11 cellular contexts compared by ENCODE assay signal in genomic region chr5:127011151-127011550, GRCh38. TPM values are rescaled to one million over a fixed set of nuclear protein-coding genes. Genes with fewer than 3 reads are reported as not detected.
A peak's percentile ranks its signal among the peaks of the same experiment; 100 is the strongest.
DNase-seq lines count a peak whose midpoint lies in the region; ATAC-seq and TF ChIP-seq lines count a peak whose summit lies in the region.
"Had no signal": no experiment of that assay in that cellular context is flagged by ENCODE, and none has a peak within 500 bp of the region (broad histone marks: within the 10 kb centered on the region; RNA-seq: fewer than 3 reads in every experiment).

No MANE protein-coding gene starts in this region.

- peaks cover 6% of the 10 kb centered on the region for H3K36me3 Mint-ChIP-seq in activated naive CD8-positive, alpha-beta T cell treated with anti-CD3 and anti-CD28 coated beads for 36 hours
- no peaks in the 10 kb centered on the region for H3K36me3 Mint-ChIP-seq in activated naive CD8-positive, alpha-beta T cell treated with anti-CD3 and anti-CD28 coated beads, Interleukin-2, amount 50 U/mL, for 24 hours (ENCODE audit: low read depth)
- H3K36me3 Mint-ChIP-seq in stimulated activated naive B cell treated with anti-CD40 and anti-IgM and Interleukin-4, amounts not matched to agents 10 μg/mL and 1 μg/mL and 100 μg/mL, for 72 hours: peaks cover 8 to 16% of the 10 kb centered on the region in 2 donors
- H3K36me3 Mint-ChIP-seq in activated CD4-positive, alpha-beta memory T cell treated with anti-CD3 and anti-CD28 coated beads, Interleukin-2, amount 10 ng/mL, durations not matched to agents 7 days and 5 days (ENCODE audit: low read depth): no peaks in the 10 kb centered on the region
- H3K36me3 Mint-ChIP-seq: naive thymus-derived CD8-positive, alpha-beta T cell had no signal

- H3K27me3 Mint-ChIP-seq in activated naive CD8-positive, alpha-beta T cell treated with anti-CD3 and anti-CD28 coated beads for 36 hours: no peaks in the 10 kb centered on the region
- H3K27me3 Mint-ChIP-seq in activated naive CD8-positive, alpha-beta T cell treated with anti-CD3 and anti-CD28 coated beads, Interleukin-2, amount 50 U/mL, for 24 hours: no peaks in the 10 kb centered on the region
- no peaks in the 10 kb centered on the region for H3K27me3 Mint-ChIP-seq in stimulated activated naive B cell treated with anti-CD40 and anti-IgM and Interleukin-4, amounts not matched to agents 10 μg/mL and 1 μg/mL and 100 μg/mL, for 72 hours
- peaks cover 3% of the 10 kb centered on the region for H3K27me3 Mint-ChIP-seq in activated CD4-positive, alpha-beta memory T cell treated with anti-CD3 and anti-CD28 coated beads, Interleukin-2, amount 10 ng/mL, durations not matched to agents 7 days and 5 days
- H3K27me3 Mint-ChIP-seq: naive thymus-derived CD8-positive, alpha-beta T cell had no signal

- no peaks in the 10 kb centered on the region for H4K20me1 ChIP-seq in SK-N-SH (ENCODE audit: insufficient read depth)

- TF ChIP-seq EP300 in SK-N-SH (IDR thresholded peaks at IDR 0.05; ENCODE audit: borderline replicate concordance in 1 of 2, low read depth in 1 of 2, low read length in 1 of 2): peak in 1 of 2 experiments; percentile 76; a peak in 2 of 4 replicates

- no peaks in the 10 kb centered on the region for H3K27me3 ChIP-seq in SK-N-SH (ENCODE audit: insufficient read depth)

- peaks cover 43% of the 10 kb centered on the region for H3K4me1 Mint-ChIP-seq in activated naive CD8-positive, alpha-beta T cell treated with anti-CD3 and anti-CD28 coated beads for 36 hours
- peaks cover 38% of the 10 kb centered on the region for H3K4me1 Mint-ChIP-seq in activated naive CD8-positive, alpha-beta T cell treated with anti-CD3 and anti-CD28 coated beads, Interleukin-2, amount 50 U/mL, for 24 hours
- H3K4me1 Mint-ChIP-seq in stimulated activated naive B cell treated with anti-CD40 and anti-IgM and Interleukin-4, amounts not matched to agents 10 μg/mL and 1 μg/mL and 100 μg/mL, for 72 hours: peaks cover 39 to 64% of the 10 kb centered on the region in 2 donors
- H3K4me1 Mint-ChIP-seq in activated CD4-positive, alpha-beta memory T cell treated with anti-CD3 and anti-CD28 coated beads, Interleukin-2, amount 10 ng/mL, durations not matched to agents 7 days and 5 days: no peaks in the 10 kb centered on the region

- TF ChIP-seq CTCF in SK-N-SH (IDR thresholded peaks at IDR 0.05): no peak

- H3K9me3 Mint-ChIP-seq in activated naive CD8-positive, alpha-beta T cell treated with anti-CD3 and anti-CD28 coated beads for 36 hours: peaks cover 4% of the 10 kb centered on the region
- H3K9me3 Mint-ChIP-seq in activated naive CD8-positive, alpha-beta T cell treated with anti-CD3 and anti-CD28 coated beads, Interleukin-2, amount 50 U/mL, for 24 hours: peaks cover 6% of the 10 kb centered on the region
- no peaks in the 10 kb centered on the region for H3K9me3 Mint-ChIP-seq in stimulated activated naive B cell treated with anti-CD40 and anti-IgM and Interleukin-4, amounts not matched to agents 10 μg/mL and 1 μg/mL and 100 μg/mL, for 72 hours
- no peaks in the 10 kb centered on the region for H3K9me3 Mint-ChIP-seq in activated CD4-positive, alpha-beta memory T cell treated with anti-CD3 and anti-CD28 coated beads, Interleukin-2, amount 10 ng/mL, durations not matched to agents 7 days and 5 days
- H3K9me3 Mint-ChIP-seq: activated T-helper 2 cell treated with anti-CD3 and anti-CD28 coated beads, Interferon-gamma antibody, Interleukin-2, Interleukin-4, amounts not matched to agents 10 μg/mL and 5 μg/mL and 100 μg/mL, durations not matched to agents 14 hours and 24 hours and 36 hours had no signal

- peaks cover 2 to 33% of the 10 kb centered on the region in 2 experiments; a peak in 3 of 4 replicates for H3K4me1 ChIP-seq in SK-N-SH (ENCODE audit: control insufficient read depth in 1 of 2, insufficient read depth in 2 of 2, low read depth in 1 of 2, low read length in 1 of 2)

- CTCF ChIA-PET in SK-N-SH (lab: Yijun Ruan, JAX): no interaction called here
- CTCF ChIA-PET in activated CD4-positive, alpha-beta memory T cell treated with anti-CD3 and anti-CD28 coated beads, Interleukin-2, amount 10 ng/mL, durations not matched to agents 7 days and 5 days (lab: Charles Lee): no interaction called here

- H3K27ac ChIP-seq in SK-N-SH (ENCODE audit: low read depth in 2 of 2, low read length in 1 of 2): peak overlapping the region in 1 of 2 experiments; percentile 63; a peak in 2 of 4 replicates

- ATAC-seq in activated naive CD8-positive, alpha-beta T cell treated with anti-CD3 and anti-CD28 coated beads, Interleukin-2, amount 50 U/mL, for 24 hours: no peak
- no peak for ATAC-seq in stimulated activated naive B cell treated with anti-CD40 and anti-IgM and Interleukin-4, amounts not matched to agents 10 μg/mL and 1 μg/mL and 100 μg/mL, for 72 hours (replicated peaks)
- ATAC-seq in HG03565 (IDR thresholded peaks at IDR 0.05; ENCODE audit: unreplicated experiment): no peak

- no peaks in the 10 kb centered on the region for H3K9me3 ChIP-seq in SK-N-SH

- DNase-seq in activated naive CD8-positive, alpha-beta T cell treated with anti-CD3 and anti-CD28 coated beads for 36 hours: no peak
- no peak for DNase-seq in activated naive CD8-positive, alpha-beta T cell treated with anti-CD3 and anti-CD28 coated beads, Interleukin-2, amount 50 U/mL, for 24 hours
- no peak for DNase-seq in SK-N-SH
- DNase-seq in fibroblast of peridontal ligament (ENCODE audit: extremely low read depth): peak; percentile 87
- DNase-seq in stimulated activated naive B cell treated with anti-CD40 and anti-IgM and Interleukin-4, amounts not matched to agents 10 μg/mL and 1 μg/mL and 100 μg/mL, for 72 hours: no peak
- DNase-seq in activated CD4-positive, alpha-beta memory T cell treated with anti-CD3 and anti-CD28 coated beads, Interleukin-2, amount 10 ng/mL, durations not matched to agents 7 days and 5 days: no peak
- DNase-seq in effector CD8-positive, alpha-beta T cell (lab: John Stamatoyannopoulos, UW): no peak
- DNase-seq: GOT3; naive thymus-derived CD8-positive, alpha-beta T cell had no signal

- H3F3A ChIP-seq in SK-N-SH (replicated peaks; ENCODE audit: insufficient read depth): peaks cover 41% of the 10 kb centered on the region

- no peak overlapping the region for H3K4me3 ChIP-seq in SK-N-SH (ENCODE audit: low read depth in 2 of 2, low read length in 1 of 2)

- H2AFZ ChIP-seq in SK-N-SH (ENCODE audit: low read depth): no peak overlapping the region

- H3K79me2 ChIP-seq in SK-N-SH (ENCODE audit: insufficient read depth): peaks cover 66% of the 10 kb centered on the region

- H3K4me3 Mint-ChIP-seq in activated naive CD8-positive, alpha-beta T cell treated with anti-CD3 and anti-CD28 coated beads for 36 hours: no peak overlapping the region
- H3K4me3 Mint-ChIP-seq in activated naive CD8-positive, alpha-beta T cell treated with anti-CD3 and anti-CD28 coated beads, Interleukin-2, amount 50 U/mL, for 24 hours: no peak overlapping the region
- no peak overlapping the region for H3K4me3 Mint-ChIP-seq in stimulated activated naive B cell treated with anti-CD40 and anti-IgM and Interleukin-4, amounts not matched to agents 10 μg/mL and 1 μg/mL and 100 μg/mL, for 72 hours
- H3K4me3 Mint-ChIP-seq in activated CD4-positive, alpha-beta memory T cell treated with anti-CD3 and anti-CD28 coated beads, Interleukin-2, amount 10 ng/mL, durations not matched to agents 7 days and 5 days: no peak overlapping the region
- H3K4me3 Mint-ChIP-seq: naive thymus-derived CD8-positive, alpha-beta T cell had no signal

- WGBS in SK-N-SH (ENCODE audit: low lambda C conversion rate): 29% methylated on average over 4 of the region's 4 CpGs

- POLR2A ChIA-PET in SK-N-SH (lab: Yijun Ruan, JAX): no interaction called here
- POLR2A ChIA-PET in activated CD4-positive, alpha-beta memory T cell treated with anti-CD3 and anti-CD28 coated beads, Interleukin-2, amount 10 ng/mL, durations not matched to agents 7 days and 5 days (lab: Charles Lee): no interaction called here

- H3K4me2 ChIP-seq in SK-N-SH: peak overlapping the region; percentile 53

- H3K9ac ChIP-seq in SK-N-SH: no peak overlapping the region; the same call in 1 of the 2 replicates

- no peaks in the 10 kb centered on the region for H3K36me3 ChIP-seq in SK-N-SH (replicated peaks in 1 of 2; ENCODE audit: control insufficient read depth in 1 of 2, insufficient read depth in 2 of 2, low read length in 1 of 2)

- H3K27ac Mint-ChIP-seq in activated naive CD8-positive, alpha-beta T cell treated with anti-CD3 and anti-CD28 coated beads for 36 hours: peak overlapping the region; percentile 85
- no peak overlapping the region for H3K27ac Mint-ChIP-seq in activated naive CD8-positive, alpha-beta T cell treated with anti-CD3 and anti-CD28 coated beads, Interleukin-2, amount 50 U/mL, for 24 hours
- H3K27ac Mint-ChIP-seq in stimulated activated naive B cell treated with anti-CD40 and anti-IgM and Interleukin-4, amounts not matched to agents 10 μg/mL and 1 μg/mL and 100 μg/mL, for 72 hours: peak overlapping the region; percentile 92
- H3K27ac Mint-ChIP-seq in activated CD4-positive, alpha-beta memory T cell treated with anti-CD3 and anti-CD28 coated beads, Interleukin-2, amount 10 ng/mL, durations not matched to agents 7 days and 5 days: no peak overlapping the region
- H3K27ac Mint-ChIP-seq: activated T-helper 2 cell treated with anti-CD3 and anti-CD28 coated beads, Interferon-gamma antibody, Interleukin-2, Interleukin-4, amounts not matched to agents 10 μg/mL and 5 μg/mL and 100 μg/mL, durations not matched to agents 14 hours and 24 hours and 36 hours; naive thymus-derived CD8-positive, alpha-beta T cell had no signal

- H3K9me2 ChIP-seq in SK-N-SH: no peaks in the 10 kb centered on the region

- no peak for TF ChIP-seq RAD21 in SK-N-SH (IDR thresholded peaks at IDR 0.05; ENCODE audit: low read length)

TF ChIP-seq in SK-N-SH, 30 proteins besides CTCF, POLR2A, EP300 and RAD21 (continues in another document):
- TF ChIP-seq EZH2phosphoT487 (IDR thresholded peaks at IDR 0.05; ENCODE audit: borderline replicate concordance, low read depth) (no peak), JUND (IDR thresholded peaks at IDR 0.05) (peak; percentile 71), PBX3 (IDR thresholded peaks at IDR 0.05) (peak; percentile 79)

RNA-seq across cellular contexts. Expression of gene MARCHF3, which starts 19.2 kb away (rescaled TPM):
- total RNA-seq in activated naive CD8-positive, alpha-beta T cell treated with anti-CD3 and anti-CD28 coated beads for 36 hours: 1 to 10 TPM; 5.7 to 8.1 TPM
- polyA plus RNA-seq in SK-N-SH (2012; rRNA removed): 21.5 and 32.4 TPM in 2 replicates
- 22.5 and 25.9 TPM in 2 replicates for polyA plus RNA-seq in SK-N-SH (2012; cell fraction: cytosol; rRNA removed)
- 10.0 and 18.4 TPM in 2 replicates for polyA plus RNA-seq in SK-N-SH (2012; cell fraction: nucleus; rRNA removed)
- total RNA-seq in activated CD4-positive, alpha-beta memory T cell treated with anti-CD3 and anti-CD28 coated beads, Interleukin-2, amount 10 ng/mL, durations not matched to agents 7 days and 5 days: under 1 TPM; 0.68 to 0.70 TPM

Comparison
In these comparisons a context has a peak if more than half of its experiments do, and no peak if none do; other contexts are left out.
1. H3K27ac Mint-ChIP-seq: peak in activated naive CD8-positive, alpha-beta T cell treated with anti-CD3 and anti-CD28 coated beads for 36 hours (single experiment) and stimulated activated naive B cell treated with anti-CD40 and anti-IgM and Interleukin-4, amounts not matched to agents 10 μg/mL and 1 μg/mL and 100 μg/mL, for 72 hours (single experiment); none in activated naive CD8-positive, alpha-beta T cell treated with anti-CD3 and anti-CD28 coated beads, Interleukin-2, amount 50 U/mL, for 24 hours (single experiment) and activated CD4-positive, alpha-beta memory T cell treated with anti-CD3 and anti-CD28 coated beads, Interleukin-2, amount 10 ng/mL, durations not matched to agents 7 days and 5 days (single experiment).